8 cellular contexts compared by ENCODE assay signal in the genomic region with DNA sequence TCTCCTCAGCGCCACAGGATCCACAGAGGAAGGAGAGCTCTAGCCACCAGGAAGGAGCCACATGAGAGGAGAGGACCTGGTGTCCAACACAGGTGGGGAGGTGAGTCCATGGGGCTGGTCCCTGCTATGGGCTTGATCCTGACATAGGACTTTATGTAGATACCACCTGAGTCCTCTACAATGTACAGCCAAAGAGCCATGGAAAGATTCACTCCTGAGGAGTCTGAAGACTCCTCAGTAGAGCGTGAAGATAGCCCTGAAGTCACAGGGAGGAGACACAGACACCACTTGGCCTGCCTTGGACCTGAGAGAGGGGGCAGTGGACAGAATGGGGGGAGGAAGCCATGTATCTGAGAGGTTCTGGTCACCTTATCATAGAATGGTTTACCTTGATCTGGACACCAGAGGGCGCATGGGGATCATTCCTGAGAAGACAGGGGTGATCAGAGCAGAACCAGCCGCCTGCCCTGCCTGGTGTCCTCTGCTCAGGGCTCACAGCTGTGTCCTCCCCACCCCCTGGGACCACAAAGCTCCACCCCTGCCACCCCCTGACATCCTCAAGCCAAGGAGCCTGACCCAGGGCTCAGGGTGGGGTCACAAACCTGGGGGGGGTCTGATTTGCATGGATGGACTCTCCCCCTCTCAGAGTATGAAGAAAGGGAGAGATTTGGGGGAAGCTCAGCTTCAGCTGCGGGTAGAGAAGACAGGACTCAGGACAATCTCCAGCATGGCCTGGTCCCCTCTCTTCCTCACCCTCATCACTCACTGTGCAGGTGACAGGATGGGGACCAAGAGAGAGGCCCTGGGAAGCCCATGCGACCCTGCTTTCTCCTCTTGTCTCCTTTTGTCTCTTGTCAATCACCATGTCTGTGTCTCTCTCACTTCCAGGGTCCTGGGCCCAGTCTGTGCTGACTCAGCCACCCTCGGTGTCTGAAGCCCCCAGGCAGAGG.
DNase-seq lines count a peak whose midpoint lies in the region; ATAC-seq and TF ChIP-seq lines count a peak whose summit lies in the region.

No MANE protein-coding gene starts in this region.

- ATAC-seq in lower lobe of right lung, result peak; percentile 75 to 85

- no peaks in the 10 kb centered on the region for H3K9me3 ChIP-seq in lower lobe of right lung

- no peaks in the 10 kb centered on the region for H3K36me3 ChIP-seq in lower lobe of right lung

- no peaks in the 10 kb centered on the region for H3K4me1 ChIP-seq in lower lobe of right lung

- TF ChIP-seq CTCF in choroid plexus epithelial cell (conservative IDR thresholded peaks at IDR 0.05; ENCODE audit: low read depth, low read length) (peak; percentile 73), lower lobe of right lung (IDR thresholded peaks at IDR 0.05) (peak; percentile 60)

- H3K27ac ChIP-seq in lower lobe of right lung, result no peak overlapping the region

- intact Hi-C loops in lower lobe of right lung (cut with DNase I), result no loop called here

- DNase-seq in AG08396 (ENCODE audit: low spot score) (peak; percentile 73), GM19238 (ENCODE audit: insufficient read length, low spot score) (peak; percentile 69), NCI-H2029 (lab: John Stamatoyannopoulos, UW) (peak; percentile 37), choroid plexus epithelial cell (ENCODE audit: low read depth) (peak; percentile 72), lower lobe of right lung (peak; percentile 55), mesenteric fat pad (ENCODE audit: low spot score) (no peak)
- peak; percentile 61 for DNase-seq in activated CD4-positive, CD25-positive, alpha-beta regulatory T cell treated with anti-CD3 and anti-CD28 coated beads, Interleukin-2, amount 50 U/mL, for 72 hours
- peak; percentile 24 to 33 for DNase-seq in stimulated activated CD8-positive, alpha-beta memory T cell treated with anti-CD3 and anti-CD28 coated beads, Interleukin-4, amount 100 ng/mL, for 1 hour (ENCODE audit: low read depth in 2 of 2, low spot score in 1 of 2)

- H3K4me3 ChIP-seq in choroid plexus epithelial cell (ENCODE audit: low read depth, low read length), result no peak overlapping the region
- no peak overlapping the region for H3K4me3 ChIP-seq in lower lobe of right lung

- H3K27me3 ChIP-seq in lower lobe of right lung (ENCODE audit: low read depth), result peaks cover 11% of the 10 kb centered on the region
